1 cellular context compared by ENCODE assay signal in the genomic region with DNA sequence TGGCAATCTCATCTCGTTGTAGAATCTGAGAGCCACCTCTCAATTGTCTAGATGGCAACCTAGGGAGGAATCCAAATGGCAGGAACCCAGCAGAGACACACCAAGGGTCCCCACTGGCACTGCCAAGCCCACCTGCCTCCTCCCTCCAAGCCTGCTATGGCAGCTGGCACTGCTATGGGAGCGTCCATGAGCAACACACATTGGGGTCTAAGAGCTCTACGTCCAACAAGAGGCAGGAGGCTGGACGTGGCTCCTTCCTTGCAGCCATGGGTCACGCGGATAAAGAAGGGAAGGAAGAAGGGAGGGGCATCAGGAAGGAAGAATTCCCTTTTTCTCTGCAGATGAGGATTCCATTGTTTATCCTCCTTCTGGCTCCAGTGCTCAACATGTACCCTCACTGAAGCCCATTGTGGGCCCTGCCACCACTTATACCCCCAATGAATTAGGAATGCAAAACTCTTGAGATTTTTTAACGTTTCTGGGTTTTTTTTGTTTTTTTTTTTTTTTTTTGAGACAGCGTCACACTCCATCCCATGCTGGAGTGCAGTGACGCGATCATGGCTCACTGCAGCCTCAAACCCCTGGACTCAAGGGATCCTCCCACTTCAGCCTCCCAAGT.
TF ChIP-seq lines count a peak whose summit lies in the region.

No MANE protein-coding gene starts in this region.

TF ChIP-seq in HepG2, 621 proteins besides CTCF, POLR2A, EP300 and RAD21:
- TF ChIP-seq SP2 (CRISPR knock-in tag; IDR thresholded peaks at IDR 0.05) (no peak), ZFP36L1 (CRISPR knock-in tag; IDR thresholded peaks at IDR 0.05) (no peak), ZNF883 (CRISPR knock-in tag; IDR thresholded peaks at IDR 0.05; ENCODE audit: not compliant biosample characterization) (peak; percentile 22), ZBTB1 (CRISPR knock-in tag; IDR thresholded peaks at IDR 0.05; ENCODE audit: borderline replicate concordance) (no peak), KLF13 (CRISPR knock-in tag; IDR thresholded peaks at IDR 0.05) (no peak), KLF6 (CRISPR knock-in tag; IDR thresholded peaks at IDR 0.05) (no peak), ZNF468 (CRISPR knock-in tag; IDR thresholded peaks at IDR 0.05) (no peak), ZNF776 (CRISPR knock-in tag; IDR thresholded peaks at IDR 0.05) (no peak), TGIF2 (CRISPR knock-in tag; IDR thresholded peaks at IDR 0.05) (no peak), SP140L (CRISPR knock-in tag; IDR thresholded peaks at IDR 0.05; ENCODE audit: borderline replicate concordance) (no peak), ZNF34 (CRISPR knock-in tag; IDR thresholded peaks at IDR 0.05; ENCODE audit: borderline replicate concordance) (no peak), ZNF441 (CRISPR knock-in tag; IDR thresholded peaks at IDR 0.05; ENCODE audit: borderline replicate concordance) (no peak), FOXC1 (CRISPR knock-in tag; IDR thresholded peaks at IDR 0.05; ENCODE audit: borderline replicate concordance) (0 out of 2 replicates have a peak, but pooled peaks have one; percentile 49), JUND (CRISPR knock-in tag; IDR thresholded peaks at IDR 0.05) (no peak), ZNF614 (CRISPR knock-in tag; IDR thresholded peaks at IDR 0.05; ENCODE audit: borderline replicate concordance) (no peak), TCF7L2 (IDR thresholded peaks at IDR 0.05; ENCODE audit: low read depth, low read length) (no peak), ZNF337 (CRISPR knock-in tag; IDR thresholded peaks at IDR 0.05; ENCODE audit: borderline replicate concordance, low read depth) (no peak)
- TF ChIP-seq, protein P1, sequence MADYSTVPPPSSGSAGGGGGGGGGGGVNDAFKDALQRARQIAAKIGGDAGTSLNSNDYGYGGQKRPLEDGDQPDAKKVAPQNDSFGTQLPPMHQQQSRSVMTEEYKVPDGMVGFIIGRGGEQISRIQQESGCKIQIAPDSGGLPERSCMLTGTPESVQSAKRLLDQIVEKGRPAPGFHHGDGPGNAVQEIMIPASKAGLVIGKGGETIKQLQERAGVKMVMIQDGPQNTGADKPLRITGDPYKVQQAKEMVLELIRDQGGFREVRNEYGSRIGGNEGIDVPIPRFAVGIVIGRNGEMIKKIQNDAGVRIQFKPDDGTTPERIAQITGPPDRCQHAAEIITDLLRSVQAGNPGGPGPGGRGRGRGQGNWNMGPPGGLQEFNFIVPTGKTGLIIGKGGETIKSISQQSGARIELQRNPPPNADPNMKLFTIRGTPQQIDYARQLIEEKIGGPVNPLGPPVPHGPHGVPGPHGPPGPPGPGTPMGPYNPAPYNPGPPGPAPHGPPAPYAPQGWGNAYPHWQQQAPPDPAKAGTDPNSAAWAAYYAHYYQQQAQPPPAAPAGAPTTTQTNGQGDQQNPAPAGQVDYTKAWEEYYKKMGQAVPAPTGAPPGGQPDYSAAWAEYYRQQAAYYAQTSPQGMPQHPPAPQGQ (CRISPR knock-in tag; IDR thresholded peaks at IDR 0.05; ENCODE audit: borderline replicate concordance), result 0 out of 2 replicates have a peak, but pooled peaks have one; percentile 22
- TF ChIP-seq, protein P2, sequence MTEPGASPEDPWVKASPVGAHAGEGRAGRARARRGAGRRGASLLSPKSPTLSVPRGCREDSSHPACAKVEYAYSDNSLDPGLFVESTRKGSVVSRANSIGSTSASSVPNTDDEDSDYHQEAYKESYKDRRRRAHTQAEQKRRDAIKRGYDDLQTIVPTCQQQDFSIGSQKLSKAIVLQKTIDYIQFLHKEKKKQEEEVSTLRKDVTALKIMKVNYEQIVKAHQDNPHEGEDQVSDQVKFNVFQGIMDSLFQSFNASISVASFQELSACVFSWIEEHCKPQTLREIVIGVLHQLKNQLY (CRISPR knock-in tag; IDR thresholded peaks at IDR 0.05), result no peak
- TF ChIP-seq, protein P3, sequence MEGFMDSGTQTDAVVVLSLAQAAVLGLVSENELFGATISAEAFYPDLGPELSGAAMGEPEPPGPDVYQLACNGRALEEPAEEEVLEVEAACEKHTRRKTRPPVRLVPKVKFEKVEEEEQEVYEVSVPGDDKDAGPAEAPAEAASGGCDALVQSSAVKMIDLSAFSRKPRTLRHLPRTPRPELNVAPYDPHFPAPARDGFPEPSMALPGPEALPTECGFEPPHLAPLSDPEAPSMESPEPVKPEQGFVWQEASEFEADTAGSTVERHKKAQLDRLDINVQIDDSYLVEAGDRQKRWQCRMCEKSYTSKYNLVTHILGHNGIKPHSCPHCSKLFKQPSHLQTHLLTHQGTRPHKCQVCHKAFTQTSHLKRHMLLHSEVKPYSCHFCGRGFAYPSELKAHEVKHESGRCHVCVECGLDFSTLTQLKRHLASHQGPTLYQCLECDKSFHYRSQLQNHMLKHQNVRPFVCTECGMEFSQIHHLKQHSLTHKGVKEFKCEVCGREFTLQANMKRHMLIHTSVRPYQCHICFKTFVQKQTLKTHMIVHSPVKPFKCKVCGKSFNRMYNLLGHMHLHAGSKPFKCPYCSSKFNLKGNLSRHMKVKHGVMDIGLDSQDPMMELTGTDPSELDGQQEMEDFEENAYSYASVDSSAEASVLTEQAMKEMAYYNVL (CRISPR knock-in tag; IDR thresholded peaks at IDR 0.05; ENCODE audit: borderline replicate concordance), result 0 out of 2 replicates have a peak, but pooled peaks have one; percentile 16
- TF ChIP-seq, protein P4, sequence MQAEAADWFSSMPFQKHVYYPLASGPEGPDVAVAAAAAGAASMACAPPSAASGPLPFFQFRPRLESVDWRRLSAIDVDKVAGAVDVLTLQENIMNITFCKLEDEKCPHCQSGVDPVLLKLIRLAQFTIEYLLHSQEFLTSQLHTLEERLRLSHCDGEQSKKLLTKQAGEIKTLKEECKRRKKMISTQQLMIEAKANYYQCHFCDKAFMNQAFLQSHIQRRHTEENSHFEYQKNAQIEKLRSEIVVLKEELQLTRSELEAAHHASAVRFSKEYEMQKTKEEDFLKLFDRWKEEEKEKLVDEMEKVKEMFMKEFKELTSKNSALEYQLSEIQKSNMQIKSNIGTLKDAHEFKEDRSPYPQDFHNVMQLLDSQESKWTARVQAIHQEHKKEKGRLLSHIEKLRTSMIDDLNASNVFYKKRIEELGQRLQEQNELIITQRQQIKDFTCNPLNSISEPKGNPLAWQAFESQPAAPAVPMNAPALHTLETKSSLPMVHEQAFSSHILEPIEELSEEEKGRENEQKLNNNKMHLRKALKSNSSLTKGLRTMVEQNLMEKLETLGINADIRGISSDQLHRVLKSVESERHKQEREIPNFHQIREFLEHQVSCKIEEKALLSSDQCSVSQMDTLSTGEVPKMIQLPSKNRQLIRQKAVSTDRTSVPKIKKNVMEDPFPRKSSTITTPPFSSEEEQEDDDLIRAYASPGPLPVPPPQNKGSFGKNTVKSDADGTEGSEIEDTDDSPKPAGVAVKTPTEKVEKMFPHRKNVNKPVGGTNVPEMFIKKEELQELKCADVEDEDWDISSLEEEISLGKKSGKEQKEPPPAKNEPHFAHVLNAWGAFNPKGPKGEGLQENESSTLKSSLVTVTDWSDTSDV (CRISPR knock-in tag; IDR thresholded peaks at IDR 0.05), result no peak
